In genomic region chr5:66144074-66144798, GRCh38 we compare ENCODE assay signal across 1 cellular context.
TF ChIP-seq lines count a peak whose summit lies in the region.

Gene SREK1 (plus strand): TSS chr5:66144300. CDS start chr5:66144377, 77 bp downstream.

TF ChIP-seq in SK-N-SH, 30 proteins besides CTCF, POLR2A, EP300 and RAD21 (continued from another document):
- TF ChIP-seq USF2 (IDR thresholded peaks at IDR 0.05; ENCODE audit: borderline replicate concordance, low read depth, low read length) (peak; percentile 66), NFIC (IDR thresholded peaks at IDR 0.05; ENCODE audit: borderline replicate concordance) (no peak), FOSL2 (IDR thresholded peaks at IDR 0.05; ENCODE audit: borderline replicate concordance, low read depth) (no peak), POLR2AphosphoS5 (IDR thresholded peaks at IDR 0.05; ENCODE audit: low read depth, low read length) (peak; percentile 86), ZBTB33 (IDR thresholded peaks at IDR 0.05; ENCODE audit: borderline replicate concordance, low read depth) (peak; percentile 94), CHD2 (IDR thresholded peaks at IDR 0.05; ENCODE audit: low read length, partially characterized antibody) (peak; percentile 98)
TF ChIP-seq in SK-N-SH: peak in this region for 13.
